1 cellular context compared by ENCODE assay signal in genomic region chr2:219642465-219643083, GRCh38.
A peak's percentile ranks its signal among the peaks of the same experiment; 100 is the strongest.
TF ChIP-seq lines count a peak whose summit lies in the region.

No MANE protein-coding gene starts in this region.

TF ChIP-seq in HepG2, 621 proteins besides CTCF, POLR2A, EP300 and RAD21 (continued from another document and continues in another):
- peak; percentile 78; the same call in 1 of the 2 replicates for TF ChIP-seq ZNF281 (CRISPR knock-in tag; IDR thresholded peaks at IDR 0.05; ENCODE audit: borderline replicate concordance)
- no peak for TF ChIP-seq ZNF879 (CRISPR knock-in tag; IDR thresholded peaks at IDR 0.05)
- TF ChIP-seq NR3C1 (CRISPR knock-in tag; IDR thresholded peaks at IDR 0.05): no peak
- TF ChIP-seq ZNF17 (CRISPR knock-in tag; IDR thresholded peaks at IDR 0.05): no peak
- TF ChIP-seq SATB2 (CRISPR knock-in tag; IDR thresholded peaks at IDR 0.05): no peak
- TF ChIP-seq SP4 (CRISPR knock-in tag; IDR thresholded peaks at IDR 0.05): peak; percentile 50; the same call in 1 of the 2 replicates
- TF ChIP-seq ZFP36L2 (CRISPR knock-in tag; IDR thresholded peaks at IDR 0.05): 0 out of 2 replicates have a peak, but pooled peaks have one; percentile 68
- TF ChIP-seq ZBTB38 (CRISPR knock-in tag; IDR thresholded peaks at IDR 0.05): peak; percentile 91
- TF ChIP-seq SP2 (CRISPR knock-in tag; IDR thresholded peaks at IDR 0.05): no peak
- no peak for TF ChIP-seq BCLAF1 (IDR thresholded peaks at IDR 0.05)
- no peak for TF ChIP-seq REXO4 (CRISPR knock-in tag; IDR thresholded peaks at IDR 0.05; ENCODE audit: borderline replicate concordance)
- 0 out of 2 replicates have a peak, but pooled peaks have one; percentile 77 for TF ChIP-seq BRD4 (CRISPR knock-in tag; IDR thresholded peaks at IDR 0.05)
- TF ChIP-seq ARNT (IDR thresholded peaks at IDR 0.05): no peak
- peak; percentile 83; the same call in 1 of the 2 replicates for TF ChIP-seq SPEN (CRISPR knock-in tag; IDR thresholded peaks at IDR 0.05; ENCODE audit: low read depth)
- TF ChIP-seq CC2D1A (CRISPR knock-in tag; IDR thresholded peaks at IDR 0.05): no peak
- TF ChIP-seq NKX3-1 (CRISPR knock-in tag; IDR thresholded peaks at IDR 0.05): no peak
- no peak for TF ChIP-seq ZNF75D (CRISPR knock-in tag; IDR thresholded peaks at IDR 0.05; ENCODE audit: borderline replicate concordance)
- peak; percentile 95 for TF ChIP-seq TARDBP (CRISPR knock-in tag; IDR thresholded peaks at IDR 0.05)
- peak; percentile 91 for TF ChIP-seq RXRB (CRISPR knock-in tag; IDR thresholded peaks at IDR 0.05; ENCODE audit: borderline replicate concordance)
- peak; percentile 86 for TF ChIP-seq KLF11 (CRISPR knock-in tag; IDR thresholded peaks at IDR 0.05)
- TF ChIP-seq ETV5 (CRISPR knock-in tag; IDR thresholded peaks at IDR 0.05; ENCODE audit: borderline replicate concordance): peak; percentile 79
- peak; percentile 67; the same call in 1 of the 2 replicates for TF ChIP-seq CREM (IDR thresholded peaks at IDR 0.05)
- no peak for TF ChIP-seq CREM (CRISPR knock-in tag; IDR thresholded peaks at IDR 0.05)
- TF ChIP-seq ZNF564 (CRISPR knock-in tag; IDR thresholded peaks at IDR 0.05): no peak
- TF ChIP-seq NFE2L2 (IDR thresholded peaks at IDR 0.05; ENCODE audit: low read length): no peak
- peak; percentile 92 for TF ChIP-seq PATZ1 (CRISPR knock-in tag; IDR thresholded peaks at IDR 0.05)
- TF ChIP-seq SNRNP70 (IDR thresholded peaks at IDR 0.05; ENCODE audit: low read depth, low read length): no peak
- peak; percentile 73; the same call in 1 of the 2 replicates for TF ChIP-seq ZSCAN21 (CRISPR knock-in tag; IDR thresholded peaks at IDR 0.05; ENCODE audit: borderline replicate concordance)
- TF ChIP-seq ZBTB4 (CRISPR knock-in tag; IDR thresholded peaks at IDR 0.05; ENCODE audit: borderline replicate concordance): peak; percentile 79; the same call in 1 of the 2 replicates
- TF ChIP-seq SP140L (CRISPR knock-in tag; IDR thresholded peaks at IDR 0.05; ENCODE audit: borderline replicate concordance): no peak; the same call in 1 of the 2 replicates
- peak; percentile 92 for TF ChIP-seq HDAC2 (CRISPR knock-in tag; IDR thresholded peaks at IDR 0.05)
- peak; percentile 18; the same call in 1 of the 2 replicates for TF ChIP-seq NFYB (CRISPR knock-in tag; IDR thresholded peaks at IDR 0.05)
- 0 out of 2 replicates have a peak, but pooled peaks have one; percentile 54 for TF ChIP-seq SKIL (CRISPR knock-in tag; IDR thresholded peaks at IDR 0.05; ENCODE audit: borderline replicate concordance)
- peak; percentile 68; the same call in 1 of the 2 replicates for TF ChIP-seq ZNF710 (CRISPR knock-in tag; IDR thresholded peaks at IDR 0.05; ENCODE audit: borderline replicate concordance)
- peak; percentile 98 for TF ChIP-seq KDM3A (CRISPR knock-in tag; IDR thresholded peaks at IDR 0.05; ENCODE audit: low read depth)
- TF ChIP-seq TAF1 (CRISPR knock-in tag; IDR thresholded peaks at IDR 0.05): peak; percentile 5; the same call in 1 of the 2 replicates
- no peak for TF ChIP-seq FOXM1 (CRISPR knock-in tag; IDR thresholded peaks at IDR 0.05)
- no peak for TF ChIP-seq ZNF660 (CRISPR knock-in tag; IDR thresholded peaks at IDR 0.05; ENCODE audit: borderline replicate concordance, low read depth)
- TF ChIP-seq NONO (IDR thresholded peaks at IDR 0.05): no peak
- TF ChIP-seq NONO (CRISPR knock-in tag; conservative IDR thresholded peaks at IDR 0.05): peak; percentile 86
- no peak for TF ChIP-seq AFF4 (CRISPR knock-in tag; IDR thresholded peaks at IDR 0.05)
- TF ChIP-seq NAIF1 (CRISPR knock-in tag; IDR thresholded peaks at IDR 0.05; ENCODE audit: borderline replicate concordance): no peak
- no peak; the same call in 1 of the 2 replicates for TF ChIP-seq SAFB2 (CRISPR knock-in tag; IDR thresholded peaks at IDR 0.05; ENCODE audit: borderline replicate concordance, low read depth)
- TF ChIP-seq AGO1 (IDR thresholded peaks at IDR 0.05; ENCODE audit: low read depth, low read length, poor library complexity, severe bottlenecking): peak; percentile 73
- no peak for TF ChIP-seq NFIB (CRISPR knock-in tag; IDR thresholded peaks at IDR 0.05; ENCODE audit: borderline replicate concordance)
- TF ChIP-seq ZNF468 (CRISPR knock-in tag; IDR thresholded peaks at IDR 0.05): no peak
- TF ChIP-seq RFX5 (IDR thresholded peaks at IDR 0.05; ENCODE audit: low read depth, low read length): peak; percentile 97
